In genomic region chr14:65471038-65471878, GRCh38 we compare ENCODE assay signal across 11 cellular contexts. TPM values are rescaled to one million over a fixed set of nuclear protein-coding genes. Genes with fewer than 3 reads are reported as not detected.
DNase-seq lines count a peak whose midpoint lies in the region; ATAC-seq and TF ChIP-seq lines count a peak whose summit lies in the region.
"Had no signal": no experiment of that assay in that cellular context is flagged by ENCODE, and none has a peak within 500 bp of the region (broad histone marks: within the 10 kb centered on the region; RNA-seq: fewer than 3 reads in every experiment).

No MANE protein-coding gene starts in this region.

- DNase-seq in NCI-H82 (lab: John Stamatoyannopoulos, UW) = peak; percentile 17
- DNase-seq in NCI-H82 treated with DMSO at 0.1 percent for 48 hours (lab: John Stamatoyannopoulos, UW; ENCODE audit: unreplicated experiment) = no peak
- peak; percentile 57 for DNase-seq in NCI-H2227 (lab: John Stamatoyannopoulos, UW; ENCODE audit: unreplicated experiment)
- no peak for DNase-seq in right cardiac atrium
- DNase-seq: heart right ventricle had no signal

- intact Hi-C loops in right cardiac atrium (cut with DNase I) = no loop called here

- 77% methylated on average over 5 of the region's 5 CpGs for WGBS in right cardiac atrium

- H3K4me3 ChIP-seq in HEK293 (ENCODE audit: low read depth, low read length) = no peak overlapping the region
- H3K4me3 ChIP-seq in neuron (ENCODE audit: low read length) = no peak overlapping the region
- no peak overlapping the region for H3K4me3 ChIP-seq in right cardiac atrium (ENCODE audit: low read length)
- H3K4me3 ChIP-seq: heart right ventricle, right atrium auricular region, thoracic aorta had no signal

- H2AFZ ChIP-seq in neuron (ENCODE audit: low read depth, low read length) = peak overlapping the region; percentile 26

- H3K9me3 ChIP-seq in HEK293 (ENCODE audit: control insufficient read depth, insufficient read depth, low read depth, low read length) = no peaks in the 10 kb centered on the region
- no peaks in the 10 kb centered on the region for H3K9me3 ChIP-seq in neuron (ENCODE audit: low read length)
- no peaks in the 10 kb centered on the region for H3K9me3 ChIP-seq in right cardiac atrium (ENCODE audit: control insufficient read depth, low read length)
- H3K9me3 ChIP-seq: heart right ventricle, right atrium auricular region, thoracic aorta had no signal

- H3K36me3 ChIP-seq in HEK293 (ENCODE audit: control insufficient read depth in 2 of 2, insufficient read depth in 1 of 2, low read length in 2 of 2) (no peaks in the 10 kb centered on the region), neuron (ENCODE audit: insufficient read depth, low read length) (no peaks in the 10 kb centered on the region)
- H3K36me3 ChIP-seq: right atrium auricular region, thoracic aorta had no signal

- H3K27me3 ChIP-seq in neuron (ENCODE audit: insufficient read depth, low read length) (no peaks in the 10 kb centered on the region), right cardiac atrium (ENCODE audit: control insufficient read depth, insufficient read depth) (no peaks in the 10 kb centered on the region)
- H3K27me3 ChIP-seq: heart right ventricle, right atrium auricular region had no signal

- ATAC-seq in right cardiac atrium (no peak), HG03280 (IDR thresholded peaks at IDR 0.05; ENCODE audit: unreplicated experiment) (no peak), HG03039 (IDR thresholded peaks at IDR 0.05; ENCODE audit: unreplicated experiment) (no peak)

- CTCF ChIA-PET in HEK293 (lab: Yijun Ruan, JAX) = interaction anchor here (0.6 kb wide), 1 partner anchor 8 kb away, joined by 3 read pairs; no protein-coding TSS in a partner anchor

- H3K27ac ChIP-seq in HEK293 (ENCODE audit: extremely low read depth, low read depth, low read length) (no peak overlapping the region), right cardiac atrium (ENCODE audit: low read length) (no peak overlapping the region)
- H3K27ac ChIP-seq: heart right ventricle, right atrium auricular region, thoracic aorta had no signal

- TF ChIP-seq CTCF in HEK293 (tag by site-specific recombination; IDR thresholded peaks at IDR 0.05) = no peak

- POLR2A ChIA-PET in HEK293 (lab: Yijun Ruan, JAX) = no interaction called here

- H3K4me1 ChIP-seq in HEK293 (ENCODE audit: control insufficient read depth, insufficient read depth, low read length) (peaks cover 10% of the 10 kb centered on the region; the same call in 1 of the 2 replicates), neuron (ENCODE audit: insufficient read depth, low read length) (peaks cover 12% of the 10 kb centered on the region), right cardiac atrium (ENCODE audit: control insufficient read depth, insufficient read depth, low read length) (no peaks in the 10 kb centered on the region)
- H3K4me1 ChIP-seq: right atrium auricular region had no signal

TF ChIP-seq in HEK293, 187 proteins besides CTCF, POLR2A, EP300 and RAD21:
- TF ChIP-seq PRDM4 (tag by site-specific recombination; IDR thresholded peaks at IDR 0.05) = peak; percentile 80
- TF ChIP-seq ZNF571 (tag by site-specific recombination; IDR thresholded peaks at IDR 0.05) = no peak

RNA-seq across cellular contexts. Expression of gene FUT8, which starts 58.7 kb away (rescaled TPM):
- 10 to 100 TPM; 12.0 to 16.9 (median 15.0) TPM for total RNA-seq in right cardiac atrium
- polyA plus RNA-seq in right cardiac atrium = 5.2 TPM

Comparison
In these comparisons a context has a peak if more than half of its experiments do, and no peak if none do; other contexts are left out.
1. DNase-seq: peak in NCI-H82 (single experiment) and NCI-H2227 (single experiment); none in NCI-H82 treated with DMSO at 0.1 percent for 48 hours (single experiment) and right cardiac atrium (0 of 3).